8 cellular contexts compared by ENCODE assay signal in genomic region chr2:106065983-106066826, GRCh38.
DNase-seq lines count a peak whose midpoint lies in the region; ATAC-seq and TF ChIP-seq lines count a peak whose summit lies in the region.

No MANE protein-coding gene starts in this region.

- H3K79me2 ChIP-seq in mesendoderm (ENCODE audit: control insufficient read depth, insufficient read depth, low read length): no peaks in the 10 kb centered on the region

- no peak overlapping the region for H2AK5ac ChIP-seq in mesendoderm (ENCODE audit: low read length)

- H3K4me1 ChIP-seq in duodenal mucosa (ENCODE audit: control insufficient read depth in 1 of 2, insufficient read depth in 2 of 2, low read length in 2 of 2): peaks cover 0 to 8% of the 10 kb centered on the region in 2 donors
- H3K4me1 ChIP-seq in mesendoderm (ENCODE audit: control insufficient read depth, low read depth, low read length): peaks cover 7% of the 10 kb centered on the region
- H3K4me1 ChIP-seq in right lobe of liver: no peaks in the 10 kb centered on the region

- peak overlapping the region; percentile 70 for H3K4me3 Mint-ChIP-seq in stimulated activated naive CD8-positive, alpha-beta T cell treated with anti-CD3 and anti-CD28 coated beads, Interleukin-15, Interleukin-2, amounts not matched to agents 100 ng/mL and 50 ng/mL, for 24 hours

- intact Hi-C loops in right lobe of liver (cut with DNase I): no loop called here

- H2BK120ac ChIP-seq in mesendoderm (ENCODE audit: low read depth, low read length): no peak overlapping the region

- H3K27ac Mint-ChIP-seq in stimulated activated naive CD8-positive, alpha-beta T cell treated with anti-CD3 and anti-CD28 coated beads, Interleukin-15, Interleukin-2, amounts not matched to agents 100 ng/mL and 50 ng/mL, for 24 hours: peak overlapping the region; percentile 83

- no peaks in the 10 kb centered on the region for H3K9me3 Mint-ChIP-seq in stimulated activated naive CD8-positive, alpha-beta T cell treated with anti-CD3 and anti-CD28 coated beads, Interleukin-15, Interleukin-2, amounts not matched to agents 100 ng/mL and 50 ng/mL, for 24 hours

- H3K4me3 ChIP-seq in duodenal mucosa (ENCODE audit: low read depth in 1 of 2, low read length in 2 of 2): peak overlapping the region; percentile 40 to 41
- peak overlapping the region; percentile 25 for H3K4me3 ChIP-seq in mesendoderm (ENCODE audit: low read length)
- no peak overlapping the region for H3K4me3 ChIP-seq in brain microvascular endothelial cell (ENCODE audit: low read depth, low read length)
- H3K4me3 ChIP-seq in right lobe of liver: no peak overlapping the region

- H3K4me2 ChIP-seq in mesendoderm (ENCODE audit: low read length): peak overlapping the region; percentile 84

- no peak overlapping the region for H3K4ac ChIP-seq in mesendoderm (ENCODE audit: low read depth, low read length)

- WGBS in mesendoderm (ENCODE audit: extremely low coverage, insufficient coverage, low lambda C conversion rate): no CpG with 5 or more reads among the region's 26 CpGs
- WGBS in right lobe of liver (ENCODE audit: insufficient coverage, low coverage, low lambda C conversion rate, missing lambda C conversion rate): 10% methylated on average over 11 of the region's 26 CpGs

- no peaks in the 10 kb centered on the region for H3K36me3 Mint-ChIP-seq in stimulated activated naive CD8-positive, alpha-beta T cell treated with anti-CD3 and anti-CD28 coated beads, Interleukin-15, Interleukin-2, amounts not matched to agents 100 ng/mL and 50 ng/mL, for 24 hours (ENCODE audit: low read depth)

- H3K4me1 Mint-ChIP-seq in stimulated activated naive CD8-positive, alpha-beta T cell treated with anti-CD3 and anti-CD28 coated beads, Interleukin-15, Interleukin-2, amounts not matched to agents 100 ng/mL and 50 ng/mL, for 24 hours (ENCODE audit: low read depth): peaks cover 11% of the 10 kb centered on the region

- H3K9me3 ChIP-seq in duodenal mucosa (ENCODE audit: control insufficient read depth in 1 of 2, low read length in 2 of 2): no peaks in the 10 kb centered on the region
- H3K9me3 ChIP-seq in right lobe of liver: no peaks in the 10 kb centered on the region

- no peak overlapping the region for H4K8ac ChIP-seq in mesendoderm (ENCODE audit: low read depth, low read length)

- H4K5ac ChIP-seq in mesendoderm (ENCODE audit: low read length): no peak overlapping the region

- H3K18ac ChIP-seq in mesendoderm (ENCODE audit: low read length): no peak overlapping the region

- no peak overlapping the region for H3K27ac ChIP-seq in duodenal mucosa (ENCODE audit: low read depth, low read length)
- H3K27ac ChIP-seq in mesendoderm (ENCODE audit: low read depth, low read length): no peak overlapping the region
- no peak overlapping the region for H3K27ac ChIP-seq in brain microvascular endothelial cell
- no peak overlapping the region for H3K27ac ChIP-seq in right lobe of liver

- H3K27me3 ChIP-seq in duodenal mucosa (ENCODE audit: control insufficient read depth in 1 of 2, insufficient read depth in 2 of 2, low read length in 2 of 2) (peaks cover 16 to 19% of the 10 kb centered on the region in 2 donors), mesendoderm (ENCODE audit: insufficient read depth, low read length, poor library complexity) (peaks cover 5% of the 10 kb centered on the region), brain microvascular endothelial cell (replicated peaks) (peaks cover 18% of the 10 kb centered on the region), right lobe of liver (no peaks in the 10 kb centered on the region)

- H3K36me3 ChIP-seq in duodenal mucosa (ENCODE audit: control insufficient read depth in 1 of 2, insufficient read depth in 2 of 2, low read length in 2 of 2): no peaks in the 10 kb centered on the region
- no peaks in the 10 kb centered on the region for H3K36me3 ChIP-seq in mesendoderm (ENCODE audit: control insufficient read depth, insufficient read depth, low read length)
- no peaks in the 10 kb centered on the region for H3K36me3 ChIP-seq in brain microvascular endothelial cell (replicated peaks)
- H3K36me3 ChIP-seq in right lobe of liver: no peaks in the 10 kb centered on the region

- peak overlapping the region; percentile 88 for H3K56ac ChIP-seq in mesendoderm (ENCODE audit: low read length)

- no peak overlapping the region for H2BK5ac ChIP-seq in mesendoderm (ENCODE audit: low read length)

- H3K9ac ChIP-seq in duodenal mucosa (ENCODE audit: low read depth in 1 of 2, low read length in 2 of 2): no peak overlapping the region
- H3K9ac ChIP-seq in mesendoderm (ENCODE audit: low read length): peak overlapping the region; percentile 58

- TF ChIP-seq CTCF in brain microvascular endothelial cell (IDR thresholded peaks at IDR 0.05; ENCODE audit: low read depth, low read length, missing control alignments) (no peak), right lobe of liver (IDR thresholded peaks at IDR 0.05) (no peak)

- TF ChIP-seq POLR2A in right lobe of liver (IDR thresholded peaks at IDR 0.05): no peak

- peaks cover 13% of the 10 kb centered on the region for H3K27me3 Mint-ChIP-seq in stimulated activated naive CD8-positive, alpha-beta T cell treated with anti-CD3 and anti-CD28 coated beads, Interleukin-15, Interleukin-2, amounts not matched to agents 100 ng/mL and 50 ng/mL, for 24 hours

- no peaks in the 10 kb centered on the region for H3K79me1 ChIP-seq in mesendoderm (ENCODE audit: low read length)

- in situ Hi-C loops in brain microvascular endothelial cell (cut with HindIII; ENCODE audit: low pct_ligation_motif_present, low sequenced_read_pairs): no loop called here

- DNase-seq in RPMI8226: peak; percentile 15
- DNase-seq in mesendoderm: peak; percentile 80
- no peak for DNase-seq in NCI-H446 (lab: John Stamatoyannopoulos, UW)
- no peak for DNase-seq in ureter (ENCODE audit: low spot score)
- no peak for DNase-seq in brain microvascular endothelial cell
- DNase-seq in right lobe of liver: no peak

- ATAC-seq in right lobe of liver: no peak

- no peak overlapping the region for H2BK15ac ChIP-seq in mesendoderm (replicated peaks; ENCODE audit: low read depth)

- no peak overlapping the region for H3K23ac ChIP-seq in mesendoderm (ENCODE audit: low read length)

Comparison
In these comparisons a context has a peak if more than half of its experiments do, and no peak if none do; other contexts are left out.
1. DNase-seq: peak in RPMI8226 (single experiment) and mesendoderm (single experiment); none in NCI-H446 (0 of 2), ureter (single experiment), brain microvascular endothelial cell (single experiment) and right lobe of liver (0 of 3).
2. H3K4me3 ChIP-seq: peak in duodenal mucosa (2 of 2) and mesendoderm (single experiment); none in brain microvascular endothelial cell (single experiment) and right lobe of liver (0 of 3).